In the genomic region with DNA sequence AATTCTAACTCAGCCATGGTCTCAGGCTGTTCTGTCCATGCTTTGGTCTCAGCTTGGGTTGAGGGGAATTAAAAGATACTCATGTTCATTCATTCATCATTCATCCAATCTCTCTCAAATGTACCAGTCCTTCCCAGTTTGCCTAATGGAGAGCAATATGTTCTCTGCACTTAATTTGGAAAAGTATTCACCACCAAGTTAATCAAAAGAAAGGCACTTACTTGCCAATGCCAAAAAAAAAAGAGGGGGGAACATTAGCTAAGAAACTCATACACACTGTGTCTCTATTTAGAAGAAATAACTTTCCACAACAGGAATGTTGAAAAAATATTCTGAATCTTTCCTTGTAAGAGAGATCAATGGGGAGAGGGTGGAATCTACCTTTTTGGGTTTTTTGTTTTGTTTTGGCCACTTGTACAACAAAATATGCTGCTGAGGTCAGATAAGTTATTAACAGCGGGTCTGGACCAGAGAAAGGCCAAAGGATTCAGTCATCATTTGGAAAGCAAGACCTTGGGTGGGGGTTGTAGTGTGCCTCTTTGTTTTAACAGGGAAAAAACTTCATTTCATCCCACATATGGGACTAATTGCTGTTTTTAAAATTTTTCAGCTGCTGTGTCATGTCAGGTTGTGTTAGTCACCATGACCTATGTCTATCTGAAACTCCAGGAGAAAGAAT, we compare ENCODE assay signal across 13 cellular contexts.
DNase-seq lines count a peak whose midpoint lies in the region; ATAC-seq and TF ChIP-seq lines count a peak whose summit lies in the region.
"Had no signal": no experiment of that assay in that cellular context is flagged by ENCODE, and none has a peak within 500 bp of the region (broad histone marks: within the 10 kb centered on the region; RNA-seq: fewer than 3 reads in every experiment).

No MANE protein-coding gene starts in this region.

- H3K27me3 Mint-ChIP-seq in activated CD4-positive, alpha-beta T cell treated with anti-CD3 and anti-CD28 coated beads, Interleukin-2, amount 10 ng/mL, durations not matched to agents 7 days and 5 days = no peaks in the 10 kb centered on the region

- no peak overlapping the region for H3K4me3 ChIP-seq in BLaER1 treated with 17β-estradiol and CSF1 and Interleukin-3, amounts not matched to agents 10 nM and 100 nM
- H3K4me3 ChIP-seq in fibroblast of pulmonary artery (replicated peaks; ENCODE audit: low read depth, low read length) (no peak overlapping the region), psoas muscle (no peak overlapping the region)
- H3K4me3 ChIP-seq: hepatocyte had no signal

- no peaks in the 10 kb centered on the region for H3K9me3 ChIP-seq in BLaER1 treated with 17β-estradiol and CSF1 and Interleukin-3, amounts not matched to agents 10 nM and 100 nM (replicated peaks in 1 of 11)
- no peaks in the 10 kb centered on the region for H3K9me3 ChIP-seq in psoas muscle

- CTCF ChIA-PET in activated CD4-positive, alpha-beta T cell treated with anti-CD3 and anti-CD28 coated beads, Interleukin-2, amount 10 ng/mL, durations not matched to agents 7 days and 5 days (lab: Charles Lee) = interaction anchor here (0.5 to 0.6 kb wide), 2 partner anchors 76 to 732 kb away, joined by 3 read pairs; no protein-coding TSS in a partner anchor

- no peaks in the 10 kb centered on the region for H3K9me3 Mint-ChIP-seq in activated CD4-positive, alpha-beta T cell treated with anti-CD3 and anti-CD28 coated beads, Interleukin-2, amount 10 ng/mL, durations not matched to agents 7 days and 5 days
- H3K9me3 Mint-ChIP-seq: activated naive CD4-positive, alpha-beta T cell treated with anti-CD3 and anti-CD28 coated beads, Interleukin-2, amount 50 U/mL, for 72 hours; neural crest cell had no signal

- H3K4me1 Mint-ChIP-seq in activated CD4-positive, alpha-beta T cell treated with anti-CD3 and anti-CD28 coated beads, Interleukin-2, amount 10 ng/mL, durations not matched to agents 7 days and 5 days = no peaks in the 10 kb centered on the region
- H3K4me1 Mint-ChIP-seq: neural crest cell had no signal

- no peak overlapping the region for H3K27ac Mint-ChIP-seq in activated CD4-positive, alpha-beta T cell treated with anti-CD3 and anti-CD28 coated beads, Interleukin-2, amount 10 ng/mL, durations not matched to agents 7 days and 5 days
- H3K27ac Mint-ChIP-seq: activated naive CD4-positive, alpha-beta T cell treated with anti-CD3 and anti-CD28 coated beads, Interleukin-2, amount 50 U/mL, for 72 hours had no signal

- H3K4me3 Mint-ChIP-seq in activated CD4-positive, alpha-beta T cell treated with anti-CD3 and anti-CD28 coated beads, Interleukin-2, amount 10 ng/mL, durations not matched to agents 7 days and 5 days = no peak overlapping the region
- H3K4me3 Mint-ChIP-seq: neural crest cell had no signal

- no peaks in the 10 kb centered on the region for H4K20me1 ChIP-seq in BLaER1 treated with 17β-estradiol and CSF1 and Interleukin-3, amounts not matched to agents 10 nM and 100 nM

- ATAC-seq in SK-N-SH treated with all-trans-retinoic acid at 6 μM for 48 hours (peak; percentile 86), psoas muscle (peak in 3 of 4 donors; percentile 11 to 65 (median 41))
- ATAC-seq: activated naive CD4-positive, alpha-beta T cell treated with anti-CD3 and anti-CD28 coated beads, Interleukin-2, amount 50 U/mL, for 72 hours had no signal

- POLR2A ChIA-PET in activated CD4-positive, alpha-beta T cell treated with anti-CD3 and anti-CD28 coated beads, Interleukin-2, amount 10 ng/mL, durations not matched to agents 7 days and 5 days (lab: Charles Lee) = no interaction called here

- H3K27me3 ChIP-seq in BLaER1 treated with 17β-estradiol and CSF1 and Interleukin-3, amounts not matched to agents 10 nM and 100 nM = no peaks in the 10 kb centered on the region
- H3K27me3 ChIP-seq in psoas muscle (ENCODE audit: insufficient read depth in 3 of 3, low read length in 2 of 3) = no peaks in the 10 kb centered on the region
- H3K27me3 ChIP-seq: hepatocyte had no signal

- H3K4me2 ChIP-seq in BLaER1 treated with 17β-estradiol and CSF1 and Interleukin-3, amounts not matched to agents 10 nM and 100 nM = peak overlapping the region; percentile 42 to 77 (median 63)
- H3K4me2 ChIP-seq: hepatocyte had no signal

- H3K9ac ChIP-seq in BLaER1 treated with 17β-estradiol and CSF1 and Interleukin-3, amounts not matched to agents 10 nM and 100 nM = 0 out of 22 replicates have a peak overlapping the region, but pooled peaks of 1 of the 11 experiments have one; percentile 9

- H3K36me3 ChIP-seq in BLaER1 treated with 17β-estradiol and CSF1 and Interleukin-3, amounts not matched to agents 10 nM and 100 nM = no peaks in the 10 kb centered on the region
- H3K36me3 ChIP-seq in psoas muscle (ENCODE audit: insufficient read depth in 1 of 2, low read depth in 1 of 2) = peaks cover 0 to 14% of the 10 kb centered on the region in 2 donors

- H3K36me3 Mint-ChIP-seq in activated CD4-positive, alpha-beta T cell treated with anti-CD3 and anti-CD28 coated beads, Interleukin-2, amount 10 ng/mL, durations not matched to agents 7 days and 5 days (ENCODE audit: low read depth) = no peaks in the 10 kb centered on the region
- H3K36me3 Mint-ChIP-seq: activated naive CD4-positive, alpha-beta T cell treated with anti-CD3 and anti-CD28 coated beads, Interleukin-2, amount 50 U/mL, for 72 hours had no signal

- peak overlapping the region in 4 of 11 experiments; percentile 16 to 36 (median 24); a peak in 5 of 22 replicates for H3K27ac ChIP-seq in BLaER1 treated with 17β-estradiol and CSF1 and Interleukin-3, amounts not matched to agents 10 nM and 100 nM
- no peak overlapping the region for H3K27ac ChIP-seq in psoas muscle
- H3K27ac ChIP-seq: hepatocyte had no signal

- intact Hi-C loops in psoas muscle (cut with DNase I) = no loop called here

- peak; percentile 84 for DNase-seq in fibroblast of pulmonary artery (ENCODE audit: low read depth)
- DNase-seq in psoas muscle = no peak
- DNase-seq in NK-92 (lab: John Stamatoyannopoulos, UW; ENCODE audit: unreplicated experiment) = no peak
- DNase-seq in NCI-H1694 (lab: John Stamatoyannopoulos, UW) = no peak
- DNase-seq in activated CD4-positive, alpha-beta T cell treated with anti-CD3 and anti-CD28 coated beads, Interleukin-2, amount 10 ng/mL, durations not matched to agents 7 days and 5 days = no peak
- DNase-seq in stimulated activated CD4-positive, alpha-beta T cell treated with anti-CD3 and anti-CD28 coated beads, Interleukin-2, amount 100 ng/mL, for 24 hours = no peak
- DNase-seq: GOT3, NCI-H1436 had no signal

- 39 to 73% (median 48%) methylated on average over 1 of the region's 1 CpG for WGBS in psoas muscle, 3 donors

- no peak for TF ChIP-seq CTCF in fibroblast of pulmonary artery (IDR thresholded peaks at IDR 0.05; ENCODE audit: low read length, missing control alignments)
- no peak for TF ChIP-seq CTCF in psoas muscle (IDR thresholded peaks at IDR 0.05)

- peaks cover 17 to 22% (median 19%) of the 10 kb centered on the region in 10 experiments for H3K4me1 ChIP-seq in BLaER1 treated with 17β-estradiol and CSF1 and Interleukin-3, amounts not matched to agents 10 nM and 100 nM
- H3K4me1 ChIP-seq in psoas muscle = no peaks in the 10 kb centered on the region

TF ChIP-seq in SK-N-SH treated with all-trans-retinoic acid at 6 μM for 48 hours, 23 proteins besides CTCF, POLR2A, EP300 and RAD21:
- TF ChIP-seq PPARA (CRISPR knock-in tag; IDR thresholded peaks at IDR 0.05; ENCODE audit: borderline replicate concordance) = no peak
- peak; percentile 86 for TF ChIP-seq ISL1 (CRISPR knock-in tag; IDR thresholded peaks at IDR 0.05)
